ENCODE assay signal across 8 cellular contexts in genomic region chr6:127464881-127465459, GRCh38. TPM values are rescaled to one million over a fixed set of nuclear protein-coding genes. Genes with fewer than 3 reads are reported as not detected.
DNase-seq lines count a peak whose midpoint lies in the region; ATAC-seq and TF ChIP-seq lines count a peak whose summit lies in the region.

No MANE protein-coding gene starts in this region.

- no peak overlapping the region for H2BK120ac ChIP-seq in neuronal stem cell (ENCODE audit: low read depth, low read length)

- no peak overlapping the region for H3K4ac ChIP-seq in neuronal stem cell (ENCODE audit: low read length)

- no peaks in the 10 kb centered on the region for H3K79me2 ChIP-seq in OCI-LY1 (ENCODE audit: insufficient read depth, low read length)

- no peak overlapping the region for H2BK15ac ChIP-seq in neuronal stem cell (ENCODE audit: low read length)

- no peaks in the 10 kb centered on the region for H4K20me1 ChIP-seq in OCI-LY1 (ENCODE audit: insufficient read depth, low read length)

- no peak overlapping the region for H3K23ac ChIP-seq in neuronal stem cell (ENCODE audit: low read depth, low read length, poor library complexity)

- H3K18ac ChIP-seq in neuronal stem cell (ENCODE audit: low read length): no peak overlapping the region

- WGBS in neuronal stem cell (ENCODE audit: extremely low coverage in 2 of 2, insufficient read length in 2 of 2, insufficient replicate concordance in 1 of 2), 2 donors: no CpG with 5 or more reads among the region's 3 CpGs

- no peak overlapping the region for H4K91ac ChIP-seq in neuronal stem cell (ENCODE audit: low read depth, low read length, poor library complexity)

- H3K4me1 ChIP-seq in OCI-LY1 (ENCODE audit: insufficient read depth, low read length, severe bottlenecking) (no peaks in the 10 kb centered on the region), neuronal stem cell (ENCODE audit: control insufficient read depth in 2 of 2, insufficient read depth in 1 of 2, low read depth in 1 of 2, low read length in 2 of 2) (no peaks in the 10 kb centered on the region)

- no peaks in the 10 kb centered on the region for H3F3A ChIP-seq in OCI-LY1 (ENCODE audit: insufficient read depth, low read length)

- TF ChIP-seq CTCF in OCI-LY1 (IDR thresholded peaks at IDR 0.05; ENCODE audit: low read length) (peak; percentile 64), fibroblast of mammary gland (conservative IDR thresholded peaks at IDR 0.05; ENCODE audit: control insufficient read depth, insufficient read depth, low read depth, low read length) (peak; percentile 97)

- DNase-seq in COLO829 (ENCODE audit: low spot score) (peak; percentile 60), activated T-cell treated with anti-CD3 and anti-CD28 coated beads for 4 hours (peak; percentile 51), fibroblast of mammary gland (ENCODE audit: low read depth) (peak; percentile 75), neuronal stem cell (ENCODE audit: low spot score) (peak; percentile 48), stromal cell of bone marrow (ENCODE audit: low read depth) (peak; percentile 57)

- H2AFZ ChIP-seq in OCI-LY1 (ENCODE audit: low read length): no peak overlapping the region
- H2AFZ ChIP-seq in neuronal stem cell (ENCODE audit: low read length): no peak overlapping the region

- H3K27me3 ChIP-seq in OCI-LY1 (ENCODE audit: insufficient read depth, low read length): 0 out of 2 replicates have a peak, but pooled peaks cover 1% of the 10 kb centered on the region
- H3K27me3 ChIP-seq in neuronal stem cell (ENCODE audit: control insufficient read depth in 3 of 3, insufficient read depth in 3 of 3, low read depth in 1 of 3, low read length in 3 of 3): no peaks in the 10 kb centered on the region

- H3K4me2 ChIP-seq in OCI-LY1 (ENCODE audit: low read length) (no peak overlapping the region), neuronal stem cell (ENCODE audit: insufficient read depth, low read length, poor library complexity, severe bottlenecking) (no peak overlapping the region)

- H3K79me1 ChIP-seq in neuronal stem cell (ENCODE audit: low read depth, low read length): no peaks in the 10 kb centered on the region

- no peak overlapping the region for H3K14ac ChIP-seq in neuronal stem cell (ENCODE audit: low read length)

- H3K9ac ChIP-seq in OCI-LY1 (ENCODE audit: low read length) (no peak overlapping the region), neuronal stem cell (ENCODE audit: low read depth, low read length, poor library complexity) (no peak overlapping the region)

- H2AK5ac ChIP-seq in neuronal stem cell (ENCODE audit: low read depth, low read length): no peak overlapping the region

- ATAC-seq in GM19395 (IDR thresholded peaks at IDR 0.05; ENCODE audit: unreplicated experiment) (peak; percentile 91), HG03442 (IDR thresholded peaks at IDR 0.05; ENCODE audit: unreplicated experiment) (peak; percentile 92)

- H3K4me3 ChIP-seq in OCI-LY1 (ENCODE audit: low read depth, low read length, poor library complexity, severe bottlenecking): no peak overlapping the region
- no peak overlapping the region for H3K4me3 ChIP-seq in fibroblast of mammary gland (ENCODE audit: control insufficient read depth, low read depth, low read length)
- no peak overlapping the region for H3K4me3 ChIP-seq in neuronal stem cell (ENCODE audit: low read length in 2 of 2)

- no peak overlapping the region for H2BK5ac ChIP-seq in neuronal stem cell (ENCODE audit: low read length)

- no peak overlapping the region for H4K8ac ChIP-seq in neuronal stem cell (ENCODE audit: low read depth, low read length)

- H3K9me3 ChIP-seq in OCI-LY1 (ENCODE audit: low read length): no peaks in the 10 kb centered on the region
- no peaks in the 10 kb centered on the region for H3K9me3 ChIP-seq in neuronal stem cell (replicated peaks in 1 of 2; ENCODE audit: control insufficient read depth in 2 of 2, insufficient read depth in 1 of 2, low read depth in 1 of 2, low read length in 2 of 2)

- no peaks in the 10 kb centered on the region for H3K9me2 ChIP-seq in OCI-LY1 (ENCODE audit: low read depth, low read length)

- H3K27ac ChIP-seq in OCI-LY1 (ENCODE audit: low read depth, low read length, poor library complexity, severe bottlenecking) (no peak overlapping the region), neuronal stem cell (replicated peaks; ENCODE audit: low read length) (no peak overlapping the region)

- H3K36me3 ChIP-seq in OCI-LY1 (ENCODE audit: insufficient read depth, low read length) (no peaks in the 10 kb centered on the region), neuronal stem cell (replicated peaks in 1 of 2; ENCODE audit: control insufficient read depth in 2 of 2, insufficient read depth in 2 of 2, low read length in 2 of 2) (peaks cover 0 to 89% of the 10 kb centered on the region in 2 donors)

- no peak overlapping the region for H2BK12ac ChIP-seq in neuronal stem cell (ENCODE audit: low read length)

RNA-seq across cellular contexts. Expression of gene KIAA0408, which starts 5.8 kb away (rescaled TPM):
- 10.1 TPM for polyA plus RNA-seq in neuronal stem cell (2013, experiment 1 of 2)
- 10.8 TPM for polyA plus RNA-seq in neuronal stem cell (2013, experiment 2 of 2)
